1 cellular context compared by ENCODE assay signal in genomic region chr3:191362524-191363090, GRCh38.
TF ChIP-seq lines count a peak whose summit lies in the region.

No MANE protein-coding gene starts in this region.

TF ChIP-seq in GM23338, 12 proteins besides CTCF, POLR2A, EP300 and RAD21:
- TF ChIP-seq NANOG (IDR thresholded peaks at IDR 0.05; ENCODE audit: borderline replicate concordance) (no peak), ZNF114 (CRISPR knock-in tag; IDR thresholded peaks at IDR 0.05) (no peak), ZNF331 (CRISPR knock-in tag; IDR thresholded peaks at IDR 0.05; ENCODE audit: low read depth) (no peak), EZH2phosphoT487 (IDR thresholded peaks at IDR 0.05; ENCODE audit: unreplicated experiment) (no peak), POLR2AphosphoS5 (IDR thresholded peaks at IDR 0.05; ENCODE audit: low read depth) (no peak), STAT1 (IDR thresholded peaks at IDR 0.05; ENCODE audit: unreplicated experiment) (no peak), CREB1 (CRISPR knock-in tag; IDR thresholded peaks at IDR 0.05; ENCODE audit: low read depth) (no peak), ETS1 (IDR thresholded peaks at IDR 0.05) (no peak), EZH2 (IDR thresholded peaks at IDR 0.05; ENCODE audit: low read depth, unreplicated experiment) (no peak), JUNB (IDR thresholded peaks at IDR 0.05; ENCODE audit: unreplicated experiment) (no peak)
- TF ChIP-seq, protein P1, sequence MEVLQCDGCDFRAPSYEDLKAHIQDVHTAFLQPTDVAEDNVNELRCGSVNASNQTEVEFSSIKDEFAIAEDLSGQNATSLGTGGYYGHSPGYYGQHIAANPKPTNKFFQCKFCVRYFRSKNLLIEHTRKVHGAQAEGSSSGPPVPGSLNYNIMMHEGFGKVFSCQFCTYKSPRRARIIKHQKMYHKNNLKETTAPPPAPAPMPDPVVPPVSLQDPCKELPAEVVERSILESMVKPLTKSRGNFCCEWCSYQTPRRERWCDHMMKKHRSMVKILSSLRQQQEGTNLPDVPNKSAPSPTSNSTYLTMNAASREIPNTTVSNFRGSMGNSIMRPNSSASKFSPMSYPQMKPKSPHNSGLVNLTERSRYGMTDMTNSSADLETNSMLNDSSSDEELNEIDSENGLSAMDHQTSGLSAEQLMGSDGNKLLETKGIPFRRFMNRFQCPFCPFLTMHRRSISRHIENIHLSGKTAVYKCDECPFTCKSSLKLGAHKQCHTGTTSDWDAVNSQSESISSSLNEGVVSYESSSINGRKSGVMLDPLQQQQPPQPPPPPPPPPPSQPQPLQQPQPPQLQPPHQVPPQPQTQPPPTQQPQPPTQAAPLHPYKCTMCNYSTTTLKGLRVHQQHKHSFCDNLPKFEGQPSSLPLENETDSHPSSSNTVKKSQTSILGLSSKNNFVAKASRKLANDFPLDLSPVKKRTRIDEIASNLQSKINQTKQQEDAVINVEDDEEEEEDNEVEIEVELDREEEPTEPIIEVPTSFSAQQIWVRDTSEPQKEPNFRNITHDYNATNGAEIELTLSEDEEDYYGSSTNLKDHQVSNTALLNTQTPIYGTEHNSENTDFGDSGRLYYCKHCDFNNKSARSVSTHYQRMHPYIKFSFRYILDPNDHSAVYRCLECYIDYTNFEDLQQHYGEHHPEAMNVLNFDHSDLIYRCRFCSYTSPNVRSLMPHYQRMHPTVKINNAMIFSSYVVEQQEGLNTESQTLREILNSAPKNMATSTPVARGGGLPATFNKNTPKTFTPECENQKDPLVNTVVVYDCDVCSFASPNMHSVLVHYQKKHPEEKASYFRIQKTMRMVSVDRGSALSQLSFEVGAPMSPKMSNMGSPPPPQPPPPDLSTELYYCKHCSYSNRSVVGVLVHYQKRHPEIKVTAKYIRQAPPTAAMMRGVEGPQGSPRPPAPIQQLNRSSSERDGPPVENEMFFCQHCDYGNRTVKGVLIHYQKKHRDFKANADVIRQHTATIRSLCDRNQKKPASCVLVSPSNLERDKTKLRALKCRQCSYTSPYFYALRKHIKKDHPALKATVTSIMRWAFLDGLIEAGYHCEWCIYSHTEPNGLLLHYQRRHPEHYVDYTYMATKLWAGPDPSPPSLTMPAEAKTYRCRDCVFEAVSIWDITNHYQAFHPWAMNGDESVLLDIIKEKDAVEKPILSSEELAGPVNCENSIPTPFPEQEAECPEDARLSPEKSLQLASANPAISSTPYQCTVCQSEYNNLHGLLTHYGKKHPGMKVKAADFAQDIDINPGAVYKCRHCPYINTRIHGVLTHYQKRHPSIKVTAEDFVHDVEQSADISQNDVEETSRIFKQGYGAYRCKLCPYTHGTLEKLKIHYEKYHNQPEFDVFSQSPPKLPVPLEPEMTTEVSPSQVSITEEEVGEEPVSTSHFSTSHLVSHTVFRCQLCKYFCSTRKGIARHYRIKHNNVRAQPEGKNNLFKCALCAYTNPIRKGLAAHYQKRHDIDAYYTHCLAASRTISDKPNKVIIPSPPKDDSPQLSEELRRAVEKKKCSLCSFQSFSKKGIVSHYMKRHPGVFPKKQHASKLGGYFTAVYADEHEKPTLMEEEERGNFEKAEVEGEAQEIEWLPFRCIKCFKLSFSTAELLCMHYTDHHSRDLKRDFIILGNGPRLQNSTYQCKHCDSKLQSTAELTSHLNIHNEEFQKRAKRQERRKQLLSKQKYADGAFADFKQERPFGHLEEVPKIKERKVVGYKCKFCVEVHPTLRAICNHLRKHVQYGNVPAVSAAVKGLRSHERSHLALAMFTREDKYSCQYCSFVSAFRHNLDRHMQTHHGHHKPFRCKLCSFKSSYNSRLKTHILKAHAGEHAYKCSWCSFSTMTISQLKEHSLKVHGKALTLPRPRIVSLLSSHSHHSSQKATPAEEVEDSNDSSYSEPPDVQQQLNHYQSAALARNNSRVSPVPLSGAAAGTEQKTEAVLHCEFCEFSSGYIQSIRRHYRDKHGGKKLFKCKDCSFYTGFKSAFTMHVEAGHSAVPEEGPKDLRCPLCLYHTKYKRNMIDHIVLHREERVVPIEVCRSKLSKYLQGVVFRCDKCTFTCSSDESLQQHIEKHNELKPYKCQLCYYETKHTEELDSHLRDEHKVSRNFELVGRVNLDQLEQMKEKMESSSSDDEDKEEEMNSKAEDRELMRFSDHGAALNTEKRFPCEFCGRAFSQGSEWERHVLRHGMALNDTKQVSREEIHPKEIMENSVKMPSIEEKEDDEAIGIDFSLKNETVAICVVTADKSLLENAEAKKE (CRISPR knock-in tag; IDR thresholded peaks at IDR 0.05), result no peak
- TF ChIP-seq, protein P2, sequence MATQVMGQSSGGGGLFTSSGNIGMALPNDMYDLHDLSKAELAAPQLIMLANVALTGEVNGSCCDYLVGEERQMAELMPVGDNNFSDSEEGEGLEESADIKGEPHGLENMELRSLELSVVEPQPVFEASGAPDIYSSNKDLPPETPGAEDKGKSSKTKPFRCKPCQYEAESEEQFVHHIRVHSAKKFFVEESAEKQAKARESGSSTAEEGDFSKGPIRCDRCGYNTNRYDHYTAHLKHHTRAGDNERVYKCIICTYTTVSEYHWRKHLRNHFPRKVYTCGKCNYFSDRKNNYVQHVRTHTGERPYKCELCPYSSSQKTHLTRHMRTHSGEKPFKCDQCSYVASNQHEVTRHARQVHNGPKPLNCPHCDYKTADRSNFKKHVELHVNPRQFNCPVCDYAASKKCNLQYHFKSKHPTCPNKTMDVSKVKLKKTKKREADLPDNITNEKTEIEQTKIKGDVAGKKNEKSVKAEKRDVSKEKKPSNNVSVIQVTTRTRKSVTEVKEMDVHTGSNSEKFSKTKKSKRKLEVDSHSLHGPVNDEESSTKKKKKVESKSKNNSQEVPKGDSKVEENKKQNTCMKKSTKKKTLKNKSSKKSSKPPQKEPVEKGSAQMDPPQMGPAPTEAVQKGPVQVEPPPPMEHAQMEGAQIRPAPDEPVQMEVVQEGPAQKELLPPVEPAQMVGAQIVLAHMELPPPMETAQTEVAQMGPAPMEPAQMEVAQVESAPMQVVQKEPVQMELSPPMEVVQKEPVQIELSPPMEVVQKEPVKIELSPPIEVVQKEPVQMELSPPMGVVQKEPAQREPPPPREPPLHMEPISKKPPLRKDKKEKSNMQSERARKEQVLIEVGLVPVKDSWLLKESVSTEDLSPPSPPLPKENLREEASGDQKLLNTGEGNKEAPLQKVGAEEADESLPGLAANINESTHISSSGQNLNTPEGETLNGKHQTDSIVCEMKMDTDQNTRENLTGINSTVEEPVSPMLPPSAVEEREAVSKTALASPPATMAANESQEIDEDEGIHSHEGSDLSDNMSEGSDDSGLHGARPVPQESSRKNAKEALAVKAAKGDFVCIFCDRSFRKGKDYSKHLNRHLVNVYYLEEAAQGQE (IDR thresholded peaks at IDR 0.05; ENCODE audit: unreplicated experiment), result no peak
